22 cellular contexts compared by ENCODE assay signal in the genomic region with DNA sequence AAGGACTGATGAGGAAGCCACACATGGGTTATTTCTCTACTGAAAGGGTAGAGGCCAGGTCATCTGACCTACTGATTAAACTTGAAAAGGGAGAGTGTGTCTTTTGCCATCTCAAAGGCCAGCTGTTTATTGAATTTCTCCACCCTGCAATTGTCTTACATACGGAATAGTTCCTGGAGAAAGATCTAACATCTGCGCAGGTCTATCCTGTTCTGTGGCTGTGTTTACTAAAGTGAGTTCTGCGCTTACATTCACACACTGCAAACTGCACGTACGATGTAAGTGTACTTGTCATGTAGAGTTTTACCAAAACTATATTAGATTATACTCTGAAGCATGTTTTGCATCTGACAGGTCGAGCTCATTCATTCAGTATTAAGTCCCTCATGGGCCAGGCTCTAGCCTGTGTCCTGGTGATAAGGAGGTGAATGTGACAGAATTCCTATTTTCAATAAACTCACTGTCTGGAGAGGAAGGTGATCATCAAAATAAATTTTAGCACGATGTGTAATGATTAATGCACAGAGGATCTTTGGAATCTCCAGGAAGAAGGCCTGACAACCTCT.
DNase-seq lines count a peak whose midpoint lies in the region; ATAC-seq, FAIRE-seq and TF ChIP-seq lines count a peak whose summit lies in the region.
"Had no signal": no experiment of that assay in that cellular context is flagged by ENCODE, and none has a peak within 500 bp of the region (broad histone marks: within the 10 kb centered on the region; RNA-seq: fewer than 3 reads in every experiment).

No MANE protein-coding gene starts in this region.

- H3K27me3 Mint-ChIP-seq in activated CD4-positive, alpha-beta T cell treated with anti-CD3 and anti-CD28 coated beads, Interleukin-2, amount 10 ng/mL, durations not matched to agents 24 days and 14 days: no peaks in the 10 kb centered on the region
- no peaks in the 10 kb centered on the region for H3K27me3 Mint-ChIP-seq in CD4-positive, alpha-beta T cell
- H3K27me3 Mint-ChIP-seq in activated naive CD8-positive, alpha-beta T cell treated with anti-CD3 and anti-CD28 coated beads for 36 hours: no peaks in the 10 kb centered on the region
- H3K27me3 Mint-ChIP-seq in natural killer cell (ENCODE audit: low read depth in 2 of 2): no peaks in the 10 kb centered on the region

- peak overlapping the region; percentile 29 for H3K4me3 Mint-ChIP-seq in activated CD4-positive, alpha-beta T cell treated with anti-CD3 and anti-CD28 coated beads, Interleukin-2, amount 10 ng/mL, durations not matched to agents 24 days and 14 days
- peak overlapping the region; percentile 45 for H3K4me3 Mint-ChIP-seq in CD4-positive, alpha-beta T cell
- peak overlapping the region; percentile 12 for H3K4me3 Mint-ChIP-seq in activated naive CD8-positive, alpha-beta T cell treated with anti-CD3 and anti-CD28 coated beads for 36 hours
- H3K4me3 Mint-ChIP-seq in natural killer cell: peak overlapping the region; percentile 77
- H3K4me3 Mint-ChIP-seq: CD14-positive monocyte; stimulated activated effector memory CD8-positive, alpha-beta T cell treated with anti-CD3 and anti-CD28 coated beads, Interleukin-12 subunit alpha, Interleukin-12 subunit beta, amount 100 ng/mL, for 72 hours had no signal

- no peak for FAIRE-seq in RCC 7860 (lab: Jason Lieb, UNC)
- FAIRE-seq: A549, K562 had no signal

- no peak for DNase-seq in activated CD4-positive, alpha-beta T cell treated with anti-CD3 and anti-CD28 coated beads, Interleukin-2, amount 10 ng/mL, durations not matched to agents 24 days and 14 days
- no peak for DNase-seq in activated CD4-positive, alpha-beta T cell treated with anti-CD3 and anti-CD28 coated beads for 1 hour
- DNase-seq in CD4-positive, alpha-beta T cell: no peak
- no peak for DNase-seq in activated naive CD8-positive, alpha-beta T cell treated with anti-CD3 and anti-CD28 coated beads for 36 hours
- DNase-seq in natural killer cell (no peak), RCC 7860 (ENCODE audit: low spot score) (no peak)
- DNase-seq: activated gamma-delta T cell treated with Interleukin-2 at 50 U/mL for 16 hours; GOT3; mesendoderm; NCI-H1092; NCI-H2107; NCI-H526 treated with DMSO at 0.1 percent for 48 hours; stimulated activated CD4-positive, alpha-beta T cell treated with anti-CD3 and anti-CD28 coated beads, Interleukin-12 subunit alpha, Interleukin-12 subunit beta, amount 100 ng/mL, for 4 hours; T1000; transverse colon had no signal

- TF ChIP-seq CTCF in CD4-positive, alpha-beta T cell (IDR thresholded peaks at IDR 0.05): no peak
- no peak for TF ChIP-seq CTCF in natural killer cell (IDR thresholded peaks at IDR 0.05)

- no peak overlapping the region for H3K27ac ChIP-seq in CD4-positive, alpha-beta T cell (ENCODE audit: low read depth, low read length)
- H3K27ac ChIP-seq: A549, SJCRH30, transverse colon had no signal

- H3K27ac Mint-ChIP-seq in activated CD4-positive, alpha-beta T cell treated with anti-CD3 and anti-CD28 coated beads, Interleukin-2, amount 10 ng/mL, durations not matched to agents 24 days and 14 days: peak overlapping the region; percentile 56
- H3K27ac Mint-ChIP-seq in CD4-positive, alpha-beta T cell: no peak overlapping the region
- H3K27ac Mint-ChIP-seq in activated naive CD8-positive, alpha-beta T cell treated with anti-CD3 and anti-CD28 coated beads for 36 hours: peak overlapping the region; percentile 94
- no peak overlapping the region for H3K27ac Mint-ChIP-seq in natural killer cell
- H3K27ac Mint-ChIP-seq: CD14-positive monocyte; stimulated activated effector memory CD8-positive, alpha-beta T cell treated with anti-CD3 and anti-CD28 coated beads, Interleukin-12 subunit alpha, Interleukin-12 subunit beta, amount 100 ng/mL, for 72 hours had no signal

- H3K36me3 Mint-ChIP-seq in activated CD4-positive, alpha-beta T cell treated with anti-CD3 and anti-CD28 coated beads, Interleukin-2, amount 10 ng/mL, durations not matched to agents 24 days and 14 days (ENCODE audit: low read depth): peaks cover 20% of the 10 kb centered on the region
- H3K36me3 Mint-ChIP-seq in CD4-positive, alpha-beta T cell (ENCODE audit: low read depth): peaks cover 9% of the 10 kb centered on the region
- H3K36me3 Mint-ChIP-seq in activated naive CD8-positive, alpha-beta T cell treated with anti-CD3 and anti-CD28 coated beads for 36 hours: peaks cover 46% of the 10 kb centered on the region
- H3K36me3 Mint-ChIP-seq in natural killer cell: no peaks in the 10 kb centered on the region

- H3K4me1 Mint-ChIP-seq in activated CD4-positive, alpha-beta T cell treated with anti-CD3 and anti-CD28 coated beads, Interleukin-2, amount 10 ng/mL, durations not matched to agents 24 days and 14 days: peaks cover 61% of the 10 kb centered on the region
- no peaks in the 10 kb centered on the region for H3K4me1 Mint-ChIP-seq in CD4-positive, alpha-beta T cell (ENCODE audit: low read depth)
- H3K4me1 Mint-ChIP-seq in activated naive CD8-positive, alpha-beta T cell treated with anti-CD3 and anti-CD28 coated beads for 36 hours: peaks cover 75% of the 10 kb centered on the region
- H3K4me1 Mint-ChIP-seq in natural killer cell: no peaks in the 10 kb centered on the region

- no peaks in the 10 kb centered on the region for H3K9me3 ChIP-seq in CD4-positive, alpha-beta T cell (ENCODE audit: control insufficient read depth, low read length)
- H3K9me3 ChIP-seq: A549, SJCRH30, transverse colon had no signal

- intact Hi-C loops in activated CD4-positive, alpha-beta T cell treated with anti-CD3 and anti-CD28 coated beads, Interleukin-2, amount 10 ng/mL, durations not matched to agents 24 days and 14 days (cut with micrococcal nuclease): loop anchor here (2.0 kb wide), 2 partner anchors 15 to 25 kb away; no protein-coding TSS in a partner anchor
- intact Hi-C loops in CD4-positive, alpha-beta T cell (cut with DNase I, micrococcal nuclease): loop anchor here in 1 of 2 experiments (1.0 to 2.0 kb wide), 3 partner anchors 10 to 15 kb away; no protein-coding TSS in a partner anchor
- intact Hi-C loops in natural killer cell (cut with micrococcal nuclease): loop anchor here (2.0 kb wide), 1 partner anchor 27 kb away; no protein-coding TSS in a partner anchor

- POLR2A ChIA-PET in CD4-positive, alpha-beta T cell (lab: Charles Lee): interaction anchor here (0.7 to 1.7 kb wide), 4 partner anchors 15 to 94 kb away, joined by 3 to 5 read pairs (median 3); no protein-coding TSS in a partner anchor

- H3K27me3 ChIP-seq in CD4-positive, alpha-beta T cell (ENCODE audit: control insufficient read depth, insufficient read depth, low read length): no peaks in the 10 kb centered on the region
- H3K27me3 ChIP-seq: SJCRH30, transverse colon had no signal

- CTCF ChIA-PET in CD4-positive, alpha-beta T cell (lab: Charles Lee): interaction anchor here (1.3 to 1.8 kb wide), 3 partner anchors 14 to 137 kb away, joined by 3 read pairs; no protein-coding TSS in a partner anchor

- ATAC-seq in CD4-positive, alpha-beta T cell (ENCODE audit: poor library complexity): no peak
- no peak for ATAC-seq in natural killer cell
- ATAC-seq in GM21423 (IDR thresholded peaks at IDR 0.05; ENCODE audit: unreplicated experiment): no peak
- no peak for ATAC-seq in HG02642 (IDR thresholded peaks at IDR 0.05; ENCODE audit: poor library complexity, unreplicated experiment)
- ATAC-seq: A549 had no signal

- H3K9me3 Mint-ChIP-seq in activated CD4-positive, alpha-beta T cell treated with anti-CD3 and anti-CD28 coated beads, Interleukin-2, amount 10 ng/mL, durations not matched to agents 24 days and 14 days: no peaks in the 10 kb centered on the region
- no peaks in the 10 kb centered on the region for H3K9me3 Mint-ChIP-seq in CD4-positive, alpha-beta T cell
- H3K9me3 Mint-ChIP-seq in activated naive CD8-positive, alpha-beta T cell treated with anti-CD3 and anti-CD28 coated beads for 36 hours: no peaks in the 10 kb centered on the region
- H3K9me3 Mint-ChIP-seq in natural killer cell: no peaks in the 10 kb centered on the region
- H3K9me3 Mint-ChIP-seq: CD14-positive monocyte; stimulated activated effector memory CD8-positive, alpha-beta T cell treated with anti-CD3 and anti-CD28 coated beads, Interleukin-12 subunit alpha, Interleukin-12 subunit beta, amount 100 ng/mL, for 72 hours had no signal

Comparison
In these comparisons a context has a peak if more than half of its experiments do, and no peak if none do; other contexts are left out.
1. H3K27ac Mint-ChIP-seq: peak in activated CD4-positive, alpha-beta T cell treated with anti-CD3 and anti-CD28 coated beads, Interleukin-2, amount 10 ng/mL, durations not matched to agents 24 days and 14 days (single experiment) and activated naive CD8-positive, alpha-beta T cell treated with anti-CD3 and anti-CD28 coated beads for 36 hours (single experiment); none in CD4-positive, alpha-beta T cell (single experiment) and natural killer cell (0 of 2).
2. H3K4me3 Mint-ChIP-seq: peak in every context shown above with its lines; median percentile 77 in natural killer cell; 45 in CD4-positive, alpha-beta T cell; 29 in activated CD4-positive, alpha-beta T cell treated with anti-CD3 and anti-CD28 coated beads, Interleukin-2, amount 10 ng/mL, durations not matched to agents 24 days and 14 days; 12 in activated naive CD8-positive, alpha-beta T cell treated with anti-CD3 and anti-CD28 coated beads for 36 hours.